11 cellular contexts compared by ENCODE assay signal in the genomic region with DNA sequence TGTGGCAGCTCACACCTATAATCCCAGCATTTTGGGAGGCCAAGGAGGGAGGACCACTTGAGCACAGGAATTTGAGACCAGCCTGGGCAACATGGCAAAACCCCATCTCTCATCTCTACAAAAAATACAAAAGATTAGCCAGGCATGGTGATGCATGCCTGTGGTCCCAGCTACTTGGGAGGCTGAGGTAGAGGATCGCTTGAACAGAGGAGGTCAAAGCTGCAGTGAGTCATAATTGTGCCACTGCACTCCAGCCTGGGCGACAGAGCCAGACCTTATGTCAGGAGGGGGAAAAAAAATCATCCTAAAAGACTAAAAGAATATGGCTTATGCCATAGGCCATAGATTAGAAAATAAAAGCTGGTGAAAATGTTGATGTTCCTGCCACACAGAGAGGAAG. TPM values are rescaled to one million over a fixed set of nuclear protein-coding genes. Genes with fewer than 3 reads are reported as not detected.
"Had no signal": no experiment of that assay in that cellular context is flagged by ENCODE, and none has a peak within 500 bp of the region (broad histone marks: within the 10 kb centered on the region; RNA-seq: fewer than 3 reads in every experiment).

No MANE protein-coding gene starts in this region.

RNA-seq across cellular contexts. Expression of a gene that starts 39.6 kb away (rescaled TPM):
- total RNA-seq: natural killer cell, osteoblast, ovary, progenitor cell of endocrine pancreas, psoas muscle, right atrium auricular region, sciatic nerve, smooth muscle cell, spleen, suprapubic skin, upper lobe of right lung had no signal
- polyA plus RNA-seq: ovary, psoas muscle, smooth muscle cell, spleen had no signal
